In the genomic region with DNA sequence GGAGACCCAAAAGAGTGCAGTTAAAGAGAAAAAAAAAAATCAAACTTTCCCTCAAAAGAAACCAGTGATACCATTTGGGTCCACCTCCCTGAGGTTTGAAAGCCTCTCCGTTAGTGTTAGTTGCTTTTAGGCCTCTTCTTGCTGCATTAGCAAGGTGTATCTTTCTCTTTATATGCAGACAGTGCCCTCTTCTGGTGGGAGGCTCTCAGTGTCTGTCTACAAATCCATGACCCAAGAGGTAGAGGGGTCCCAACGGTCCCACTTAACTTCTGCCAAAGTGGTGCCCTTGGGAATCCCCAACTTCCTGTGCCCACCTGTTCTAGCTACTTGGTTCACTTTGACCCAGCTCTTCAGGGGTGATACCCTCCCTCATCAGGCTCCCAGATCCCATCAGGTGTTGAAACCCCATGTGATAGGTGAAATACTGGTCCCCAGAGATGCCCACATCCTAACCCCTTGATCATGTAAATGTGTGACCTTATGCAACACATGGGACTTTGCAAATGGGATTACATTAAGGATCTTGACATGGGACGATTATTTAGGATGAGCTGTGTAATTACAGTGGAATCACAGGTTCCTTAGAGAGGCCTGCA, we compare ENCODE assay signal across 8 cellular contexts.
A peak's percentile ranks its signal among the peaks of the same experiment; 100 is the strongest.
DNase-seq lines count a peak whose midpoint lies in the region; ATAC-seq, FAIRE-seq and TF ChIP-seq lines count a peak whose summit lies in the region.

No MANE protein-coding gene starts in this region.

- H3K36me3 Mint-ChIP-seq in Calu3 (ENCODE audit: insufficient read depth, unreplicated experiment) (peaks cover 21% of the 10 kb centered on the region), memory B cell (peaks cover 64% of the 10 kb centered on the region)

- peak; percentile 54 to 71 for TF ChIP-seq RAD21 in K562 (CRISPR knock-in tag; conservative IDR thresholded peaks at IDR 0.05 in 1 of 2, IDR thresholded peaks at IDR 0.05 in 1 of 2)

- in situ Hi-C loops in K562 (cut with MboI) = no loop called here

- CTCF ChIA-PET in Calu3 (lab: Charles Lee) (no interaction called here), K562 (lab: Yijun Ruan, JAX; ENCODE audit: low intra/inter-chr PET ratio) (no interaction called here)

- TF ChIP-seq EP300 in K562 (IDR thresholded peaks at IDR 0.05; ENCODE audit: low read length) = no peak

- WGBS in K562 (ENCODE audit: insufficient coverage, low coverage, missing lambda C conversion rate) = 34% methylated on average over 3 of the region's 3 CpGs

- BruUV-seq in Calu3 (replicated peaks; lab: Mats Ljungman, UMichigan) = no TSS peak
- BruUV-seq in K562 (replicated peaks; lab: Mats Ljungman, UMichigan) = no TSS peak

- TF ChIP-seq POLR2A in K562 (conservative IDR thresholded peaks at IDR 0.05) (no peak), GM12892 (IDR thresholded peaks at IDR 0.05; ENCODE audit: low read depth, low read length) (no peak)

- DNase-seq in Calu3 = peak; percentile 35
- peak; percentile 43 for DNase-seq in NT2/D1 (ENCODE audit: low read depth, low spot score)
- peak; percentile 13 to 63 (median 16) for DNase-seq in K562 (ENCODE audit: extremely low read depth in 1 of 4, low spot score in 3 of 4)
- no peak for DNase-seq in memory B cell (ENCODE audit: low spot score in 2 of 2)
- DNase-seq in GM12892 (ENCODE audit: insufficient read length) = no peak
- no peak for DNase-seq in NCI-H446 (lab: John Stamatoyannopoulos, UW)

- no peaks in the 10 kb centered on the region for H3K79me2 ChIP-seq in K562 (ENCODE audit: control insufficient read depth, insufficient read depth, low read length)

- H3K27me3 Mint-ChIP-seq in Calu3 (ENCODE audit: unreplicated experiment) (no peaks in the 10 kb centered on the region), memory B cell (no peaks in the 10 kb centered on the region)

- H3K9ac ChIP-seq in NT2/D1 (ENCODE audit: insufficient read length, low read depth) (no peak overlapping the region), K562 (ENCODE audit: insufficient read depth in 1 of 2, low read depth in 2 of 2, low read length in 2 of 2) (no peak overlapping the region)

- no peak overlapping the region for H2AFZ ChIP-seq in K562 (ENCODE audit: low read depth, low read length)

- H3K4me2 ChIP-seq in K562 (ENCODE audit: insufficient read depth, low read length) = no peak overlapping the region

- no peak overlapping the region for H3K4me3 Mint-ChIP-seq in Calu3 (ENCODE audit: low read depth, unreplicated experiment)
- no peak overlapping the region for H3K4me3 Mint-ChIP-seq in memory B cell

- H3K27me3 ChIP-seq in NT2/D1 (ENCODE audit: insufficient read depth, insufficient read length) (no peaks in the 10 kb centered on the region), K562 (ENCODE audit: control insufficient read depth in 2 of 2, insufficient read depth in 2 of 2, low read length in 2 of 2) (no peaks in the 10 kb centered on the region)

- peaks cover 28% of the 10 kb centered on the region for H3K9me3 ChIP-seq in NT2/D1 (ENCODE audit: insufficient read depth, low read length)
- H3K9me3 ChIP-seq in K562 (replicated peaks; ENCODE audit: control insufficient read depth, insufficient read depth, low read depth, low read length) = peaks cover 28% of the 10 kb centered on the region

- no peaks in the 10 kb centered on the region for H3K4me1 ChIP-seq in NT2/D1 (ENCODE audit: insufficient read depth, insufficient read length)
- H3K4me1 ChIP-seq in K562 (replicated peaks in 1 of 2; ENCODE audit: control insufficient read depth in 2 of 2, insufficient read depth in 2 of 2, low read length in 2 of 2) = no peaks in the 10 kb centered on the region

- H3K27ac Mint-ChIP-seq in Calu3 (ENCODE audit: unreplicated experiment) (no peak overlapping the region), memory B cell (peak overlapping the region; percentile 100)

- POLR2A ChIA-PET in K562 (lab: Yijun Ruan, JAX) = no interaction called here

- intact Hi-C loops in Calu3 (cut with micrococcal nuclease; ENCODE audit: unreplicated experiment) = no loop called here
- intact Hi-C loops in K562 (cut with micrococcal nuclease) = loop anchor here (1.0 kb wide), 1 partner anchor 979 kb away; no protein-coding TSS in a partner anchor

- H3K4me3 ChIP-seq in NT2/D1 (ENCODE audit: insufficient read length, low read depth) = no peak overlapping the region
- H3K4me3 ChIP-seq in K562 = no peak overlapping the region

- peak; percentile 26 for TF ChIP-seq CTCF in Calu3 (IDR thresholded peaks at IDR 0.05; ENCODE audit: unreplicated experiment)
- TF ChIP-seq CTCF in K562 (IDR thresholded peaks at IDR 0.05 in 2 of 3, conservative IDR thresholded peaks at IDR 0.05 in 1 of 3; ENCODE audit: insufficient read depth in 2 of 3, low read depth in 1 of 3, low read length in 3 of 3) = peak; percentile 41 to 66 (median 59)

- H4K20me1 ChIP-seq in K562 (replicated peaks; ENCODE audit: control insufficient read depth, insufficient read depth, low read length) = no peaks in the 10 kb centered on the region

- peaks cover 71% of the 10 kb centered on the region for H3K36me3 ChIP-seq in NT2/D1 (ENCODE audit: insufficient read depth, insufficient read length, low read length)
- peaks cover 25% of the 10 kb centered on the region; the same call in 2 of the 3 replicates for H3K36me3 ChIP-seq in K562 (ENCODE audit: control insufficient read depth, insufficient read depth, low read length)

- FAIRE-seq in K562 (lab: Jason Lieb, UNC) (no peak), GM12892 (lab: Jason Lieb, UNC) (no peak)

- no peak overlapping the region for H3K27ac ChIP-seq in K562 (ENCODE audit: extremely low read depth, low read depth, low read length)

- H3K4me1 Mint-ChIP-seq in Calu3 (ENCODE audit: low read depth, unreplicated experiment) = peaks cover 6% of the 10 kb centered on the region
- H3K4me1 Mint-ChIP-seq in memory B cell = peaks cover 36% of the 10 kb centered on the region

- H3K9me3 Mint-ChIP-seq in Calu3 (ENCODE audit: low read depth, unreplicated experiment) (peaks cover 3% of the 10 kb centered on the region), memory B cell (peaks cover 30% of the 10 kb centered on the region)

- H3K9me1 ChIP-seq in K562 (ENCODE audit: control insufficient read depth, insufficient read depth, low read length) = no peaks in the 10 kb centered on the region

- ATAC-seq in GM21717 (IDR thresholded peaks at IDR 0.05; ENCODE audit: unreplicated experiment) (peak; percentile 80), K562 (peak; percentile 86), memory B cell (ENCODE audit: low read depth) (no peak), GM21737 (IDR thresholded peaks at IDR 0.05; ENCODE audit: unreplicated experiment) (no peak)

TF ChIP-seq in K562, 482 proteins besides CTCF, POLR2A, EP300 and RAD21:
- peak; percentile 65; the same call in 1 of the 2 replicates for TF ChIP-seq STAG1 (CRISPR knock-in tag; IDR thresholded peaks at IDR 0.05; ENCODE audit: borderline replicate concordance)
- TF ChIP-seq DEAF1 (CRISPR knock-in tag; IDR thresholded peaks at IDR 0.05) = peak; percentile 61; the same call in 1 of the 2 replicates
- no peak for TF ChIP-seq SMARCB1 (IDR thresholded peaks at IDR 0.05; ENCODE audit: insufficient read length, low read depth)
TF ChIP-seq in K562: peak in this region for 2.

Comparison
In these comparisons a context has a peak if more than half of its experiments do, and no peak if none do; other contexts are left out.
1. DNase-seq: peak in Calu3 (single experiment), NT2/D1 (single experiment) and K562 (4 of 4); none in memory B cell (0 of 2), GM12892 (single experiment) and NCI-H446 (0 of 2).
2. ATAC-seq: peak in GM21717 (single experiment) and K562 (single experiment); none in memory B cell (single experiment) and GM21737 (single experiment).